In genomic region chr12:15253990-15254389, GRCh38 we compare ENCODE assay signal across 1 cellular context.
TF ChIP-seq lines count a peak whose summit lies in the region.

No MANE protein-coding gene starts in this region.

TF ChIP-seq in H1, 55 proteins besides CTCF, POLR2A, EP300 and RAD21:
- TF ChIP-seq TEAD4 (IDR thresholded peaks at IDR 0.05; ENCODE audit: low read depth, low read length) (no peak), SP1 (IDR thresholded peaks at IDR 0.05; ENCODE audit: low read depth, low read length) (no peak), YY1 (IDR thresholded peaks at IDR 0.05; ENCODE audit: low read depth, low read length) (no peak), ATF2 (IDR thresholded peaks at IDR 0.05; ENCODE audit: low read length) (no peak), JUND (IDR thresholded peaks at IDR 0.05; ENCODE audit: low read length) (no peak), TBP (IDR thresholded peaks at IDR 0.05; ENCODE audit: low read depth, low read length) (no peak), BACH1 (IDR thresholded peaks at IDR 0.05; ENCODE audit: low read length) (no peak), SP2 (IDR thresholded peaks at IDR 0.05; ENCODE audit: low read length) (no peak), SRF (IDR thresholded peaks at IDR 0.05; ENCODE audit: low read depth, low read length) (no peak), SP4 (IDR thresholded peaks at IDR 0.05; ENCODE audit: low read length) (no peak), NANOG (IDR thresholded peaks at IDR 0.05; ENCODE audit: insufficient read depth, low read depth, low read length, poor library complexity, severe bottlenecking) (no peak), SIX5 (IDR thresholded peaks at IDR 0.05; ENCODE audit: low read depth, low read length) (no peak), TAF1 (IDR thresholded peaks at IDR 0.05; ENCODE audit: low read depth, low read length) (no peak), PHF8 (conservative IDR thresholded peaks at IDR 0.05; ENCODE audit: low read depth, low read length) (no peak), HDAC2 (IDR thresholded peaks at IDR 0.05; ENCODE audit: borderline replicate concordance in 1 of 2, low read depth in 2 of 2, low read length in 2 of 2) (no peak), POU5F1 (IDR thresholded peaks at IDR 0.05; ENCODE audit: low read depth, low read length) (no peak), SIN3A (conservative IDR thresholded peaks at IDR 0.05 in 1 of 2, IDR thresholded peaks at IDR 0.05 in 1 of 2; ENCODE audit: low read depth in 1 of 2, low read length in 2 of 2) (no peak), EGR1 (IDR thresholded peaks at IDR 0.05; ENCODE audit: borderline replicate concordance, low read depth, low read length) (no peak)
